In genomic region chr9:94056442-94056974, GRCh38 we compare ENCODE assay signal across 11 cellular contexts. TPM values are rescaled to one million over a fixed set of nuclear protein-coding genes. Genes with fewer than 3 reads are reported as not detected.
DNase-seq lines count a peak whose midpoint lies in the region; ATAC-seq and TF ChIP-seq lines count a peak whose summit lies in the region.
"Had no signal": no experiment of that assay in that cellular context is flagged by ENCODE, and none has a peak within 500 bp of the region (broad histone marks: within the 10 kb centered on the region; RNA-seq: fewer than 3 reads in every experiment).

No MANE protein-coding gene starts in this region.

- H3K9me3 Mint-ChIP-seq in effector memory CD8-positive, alpha-beta T cell, result peaks cover under 1 to 6% of the 10 kb centered on the region in 2 donors

- DNase-seq in brain microvascular endothelial cell (peak; percentile 89), iris pigment epithelial cell (ENCODE audit: low read depth) (peak; percentile 94), suprapubic skin (ENCODE audit: low spot score in 2 of 2) (no peak), NCI-H446 treated with DMSO at 0.1 percent for 48 hours (lab: John Stamatoyannopoulos, UW) (no peak)
- no peak for DNase-seq in effector memory CD8-positive, alpha-beta T cell
- DNase-seq: activated gamma-delta T cell treated with Interleukin-2 at 50 U/mL for 16 hours, GF-D8, NCI-H1092 treated with DMSO at 0.1 percent for 48 hours, nephron progenitor cell had no signal

- no peak overlapping the region for H3K4me3 Mint-ChIP-seq in effector memory CD8-positive, alpha-beta T cell
- H3K4me3 Mint-ChIP-seq: nephron progenitor cell had no signal

- no peaks in the 10 kb centered on the region for H3K27me3 Mint-ChIP-seq in effector memory CD8-positive, alpha-beta T cell

- H3K27ac ChIP-seq in brain microvascular endothelial cell, result peak overlapping the region; percentile 78
- H3K27ac ChIP-seq in suprapubic skin, result no peak overlapping the region

- ATAC-seq in HG02610 (IDR thresholded peaks at IDR 0.05; ENCODE audit: unreplicated experiment) (peak; percentile 50), HG03280 (IDR thresholded peaks at IDR 0.05; ENCODE audit: unreplicated experiment) (no peak)
- ATAC-seq in effector memory CD8-positive, alpha-beta T cell (replicated peaks), result no peak

- H3K36me3 ChIP-seq in brain microvascular endothelial cell (replicated peaks), result no peaks in the 10 kb centered on the region
- no peaks in the 10 kb centered on the region for H3K36me3 ChIP-seq in suprapubic skin

- TF ChIP-seq CTCF in brain microvascular endothelial cell (IDR thresholded peaks at IDR 0.05; ENCODE audit: low read depth, low read length, missing control alignments), result no peak
- TF ChIP-seq CTCF in suprapubic skin (IDR thresholded peaks at IDR 0.05), result no peak

- H3K36me3 Mint-ChIP-seq in effector memory CD8-positive, alpha-beta T cell (ENCODE audit: insufficient read depth), result no peaks in the 10 kb centered on the region

- in situ Hi-C loops in brain microvascular endothelial cell (cut with HindIII; ENCODE audit: low pct_ligation_motif_present, low sequenced_read_pairs), result no loop called here

- no peaks in the 10 kb centered on the region for H3K9me3 ChIP-seq in suprapubic skin

- H3K4me3 ChIP-seq in brain microvascular endothelial cell (ENCODE audit: low read depth, low read length), result no peak overlapping the region
- H3K4me3 ChIP-seq in suprapubic skin, result no peak overlapping the region

- H3K4me1 ChIP-seq in suprapubic skin, result no peaks in the 10 kb centered on the region

- TF ChIP-seq POLR2A in suprapubic skin (IDR thresholded peaks at IDR 0.05), result no peak

- no peaks in the 10 kb centered on the region for H3K4me1 Mint-ChIP-seq in effector memory CD8-positive, alpha-beta T cell (ENCODE audit: low read depth in 2 of 2)
- H3K4me1 Mint-ChIP-seq: nephron progenitor cell had no signal

- 36% methylated on average over 3 of the region's 3 CpGs for WGBS in suprapubic skin

- peak; percentile 49 for TF ChIP-seq EP300 in suprapubic skin (IDR thresholded peaks at IDR 0.05)

- no peak overlapping the region for H3K27ac Mint-ChIP-seq in effector memory CD8-positive, alpha-beta T cell
- H3K27ac Mint-ChIP-seq: nephron progenitor cell had no signal

- no peaks in the 10 kb centered on the region for H3K27me3 ChIP-seq in brain microvascular endothelial cell (replicated peaks)
- no peaks in the 10 kb centered on the region for H3K27me3 ChIP-seq in suprapubic skin

RNA-seq across cellular contexts. Expression of gene PTPDC1, which starts 27.8 kb away (rescaled TPM):
- 10 to 100 TPM in 2 of 4 donors, 1 to 10 TPM in 2; 5.0 to 17.1 (median 10.1) TPM for total RNA-seq in suprapubic skin

Comparison
In these comparisons a context has a peak if more than half of its experiments do, and no peak if none do; other contexts are left out.
1. DNase-seq: peak in brain microvascular endothelial cell (single experiment) and iris pigment epithelial cell (single experiment); none in suprapubic skin (0 of 2), NCI-H446 treated with DMSO at 0.1 percent for 48 hours (single experiment) and effector memory CD8-positive, alpha-beta T cell (0 of 3).